In the genomic region with DNA sequence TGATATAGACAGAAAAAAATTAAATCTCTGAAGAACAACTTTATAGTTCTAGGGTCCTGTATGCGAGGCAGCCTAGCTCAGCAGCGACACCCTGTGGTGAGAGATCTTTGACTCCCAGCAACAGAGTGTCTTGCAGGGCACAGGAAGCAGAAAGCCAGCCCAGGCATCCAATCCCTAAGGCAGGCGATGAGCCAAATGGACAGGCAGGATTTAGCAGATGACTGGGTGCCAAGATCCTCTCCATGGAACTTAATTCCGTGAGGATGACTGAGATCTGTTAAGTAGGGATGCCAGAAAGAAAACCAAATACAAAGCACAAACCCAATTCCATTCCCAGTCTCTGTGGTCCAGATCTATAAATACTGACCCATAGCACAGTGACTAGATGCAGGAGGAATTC, we compare ENCODE assay signal across 8 cellular contexts. TPM values are rescaled to one million over a fixed set of nuclear protein-coding genes. Genes with fewer than 3 reads are reported as not detected.
DNase-seq lines count a peak whose midpoint lies in the region; ATAC-seq and TF ChIP-seq lines count a peak whose summit lies in the region.

No MANE protein-coding gene starts in this region.

- H3K36me3 ChIP-seq in colonic mucosa: no peaks in the 10 kb centered on the region
- H3K36me3 ChIP-seq in right lobe of liver: no peaks in the 10 kb centered on the region

- no peak overlapping the region for H2BK12ac ChIP-seq in H9 (ENCODE audit: insufficient read length, low read depth, low read length)

- no peaks in the 10 kb centered on the region for H3K27me3 ChIP-seq in H9 (ENCODE audit: insufficient read depth, low read length)
- no peaks in the 10 kb centered on the region for H3K27me3 ChIP-seq in colonic mucosa
- no peaks in the 10 kb centered on the region for H3K27me3 ChIP-seq in right lobe of liver

- H2BK120ac ChIP-seq in H9 (ENCODE audit: low read depth, low read length, poor library complexity, severe bottlenecking): no peak overlapping the region

- no peak overlapping the region for H3T11ph ChIP-seq in H9 (ENCODE audit: low read length)

- TF ChIP-seq CTCF in H9 (conservative IDR thresholded peaks at IDR 0.05) (peak; percentile 96), colonic mucosa (IDR thresholded peaks at IDR 0.05) (peak; percentile 85), right lobe of liver (IDR thresholded peaks at IDR 0.05) (peak; percentile 82 to 96 (median 96))

- H2BK15ac ChIP-seq in H9 (ENCODE audit: low read depth, low read length): no peak overlapping the region

- no peak overlapping the region for H2BK20ac ChIP-seq in H9 (ENCODE audit: low read depth, low read length, poor library complexity, severe bottlenecking)

- no peak overlapping the region for H2BK5ac ChIP-seq in H9 (ENCODE audit: insufficient read length, low read length)

- no peak overlapping the region for H3K14ac ChIP-seq in H9 (ENCODE audit: insufficient read depth, low read length)

- WGBS in H9 (ENCODE audit: extremely low coverage, insufficient read length, low lambda C conversion rate): no CpG with 5 or more reads among the region's 4 CpGs
- 10% methylated on average over 4 of the region's 4 CpGs for WGBS in right lobe of liver (ENCODE audit: insufficient coverage, low coverage, low lambda C conversion rate, missing lambda C conversion rate)

- no peak overlapping the region for H4K91ac ChIP-seq in H9 (ENCODE audit: insufficient read length, low read depth, low read length)

- ATAC-seq in right lobe of liver: peak; percentile 79 to 89 (median 85)
- ATAC-seq in HG02610 (IDR thresholded peaks at IDR 0.05; ENCODE audit: unreplicated experiment): no peak

- no peak overlapping the region for H4K8ac ChIP-seq in H9 (replicated peaks; ENCODE audit: insufficient read length, low read depth, low read length)

- CTCF ChIA-PET in activated CD4-positive, alpha-beta T cell treated with anti-CD3 and anti-CD28 coated beads, Interleukin-2, amount 10 ng/mL, durations not matched to agents 7 days and 5 days (lab: Charles Lee): interaction anchor here (0.8 kb wide), 1 partner anchor 17 kb away, joined by 4 read pairs; no protein-coding TSS in a partner anchor

- H3K4ac ChIP-seq in H9 (ENCODE audit: low read depth, low read length): no peak overlapping the region

- intact Hi-C loops in colonic mucosa (cut with DNase I) (loop anchor here (5.0 to 10.0 kb wide), 3 partner anchors 183 to 503 kb away; no protein-coding TSS in a partner anchor), right lobe of liver (cut with DNase I) (loop anchor here in 1 of 2 donors (10.0 kb wide), 1 partner anchor 263 kb away; no protein-coding TSS in a partner anchor)

- H4K5ac ChIP-seq in H9 (ENCODE audit: insufficient read length, low read depth, low read length): no peak overlapping the region

- no peaks in the 10 kb centered on the region for H3K27me3 Mint-ChIP-seq in H9 (ENCODE audit: low read depth)
- H3K27me3 Mint-ChIP-seq in activated CD4-positive, alpha-beta T cell treated with anti-CD3 and anti-CD28 coated beads, Interleukin-2, amount 10 ng/mL, durations not matched to agents 7 days and 5 days: no peaks in the 10 kb centered on the region

- no peak overlapping the region for H3K56ac ChIP-seq in H9 (ENCODE audit: insufficient read length, low read depth, low read length)

- H3K4me1 ChIP-seq in H9 (ENCODE audit: insufficient read depth, low read length) (no peaks in the 10 kb centered on the region), colonic mucosa (no peaks in the 10 kb centered on the region), right lobe of liver (peaks cover 0 to 33% (median 13%) of the 10 kb centered on the region in 4 donors)

- no peak overlapping the region for H3K27ac Mint-ChIP-seq in H9
- H3K27ac Mint-ChIP-seq in activated CD4-positive, alpha-beta T cell treated with anti-CD3 and anti-CD28 coated beads, Interleukin-2, amount 10 ng/mL, durations not matched to agents 7 days and 5 days: no peak overlapping the region

- H2AK5ac ChIP-seq in H9 (ENCODE audit: insufficient read length, low read length): no peak overlapping the region

- no peak overlapping the region for H2AFZ ChIP-seq in H9 (ENCODE audit: low read length)

- H3K18ac ChIP-seq in H9 (ENCODE audit: insufficient read length, low read depth, low read length): no peak overlapping the region

- H3K4me1 Mint-ChIP-seq in H9: peaks cover 0 to 4% of the 10 kb centered on the region in 2 experiments; a peak in 1 of 4 replicates
- peaks cover 3% of the 10 kb centered on the region for H3K4me1 Mint-ChIP-seq in activated CD4-positive, alpha-beta T cell treated with anti-CD3 and anti-CD28 coated beads, Interleukin-2, amount 10 ng/mL, durations not matched to agents 7 days and 5 days

- no peaks in the 10 kb centered on the region for H3K79me1 ChIP-seq in H9 (ENCODE audit: insufficient read depth, low read depth, low read length, poor library complexity, severe bottlenecking)

- no peaks in the 10 kb centered on the region for H3K23me2 ChIP-seq in H9 (ENCODE audit: insufficient read length, low read depth, low read length, poor library complexity, severe bottlenecking)

- no peak overlapping the region for H3K4me3 ChIP-seq in colonic mucosa
- no peak overlapping the region for H3K4me3 ChIP-seq in right lobe of liver

- no peaks in the 10 kb centered on the region for H3K79me2 ChIP-seq in H9 (ENCODE audit: insufficient read depth, low read length)

- H3K9me3 ChIP-seq in H9 (ENCODE audit: control insufficient read depth, low read depth, low read length): no peaks in the 10 kb centered on the region
- no peaks in the 10 kb centered on the region for H3K9me3 ChIP-seq in colonic mucosa
- H3K9me3 ChIP-seq in right lobe of liver: no peaks in the 10 kb centered on the region

- no peak overlapping the region for H3K23ac ChIP-seq in H9 (ENCODE audit: insufficient read length, low read depth, low read length)

- no peak overlapping the region for H3K4me3 Mint-ChIP-seq in H9
- no peak overlapping the region for H3K4me3 Mint-ChIP-seq in activated CD4-positive, alpha-beta T cell treated with anti-CD3 and anti-CD28 coated beads, Interleukin-2, amount 10 ng/mL, durations not matched to agents 7 days and 5 days

- H3K9me3 Mint-ChIP-seq in H9: no peaks in the 10 kb centered on the region
- H3K9me3 Mint-ChIP-seq in activated CD4-positive, alpha-beta T cell treated with anti-CD3 and anti-CD28 coated beads, Interleukin-2, amount 10 ng/mL, durations not matched to agents 7 days and 5 days: no peaks in the 10 kb centered on the region

- no peak for TF ChIP-seq POLR2A in right lobe of liver (IDR thresholded peaks at IDR 0.05)

- H3K27ac ChIP-seq in H9 (ENCODE audit: insufficient read length, low read depth, low read length) (no peak overlapping the region), colonic mucosa (no peak overlapping the region), right lobe of liver (peak overlapping the region in 1 of 3 donors; percentile 57)

- H3K9ac ChIP-seq in H9 (ENCODE audit: extremely low read depth, insufficient read length, low read length) (no peak overlapping the region), colonic mucosa (ENCODE audit: low read depth in 2 of 2, low read length in 2 of 2) (no peak overlapping the region)

- H4K20me1 ChIP-seq in H9 (ENCODE audit: control insufficient read depth, insufficient read depth, insufficient read length): no peaks in the 10 kb centered on the region

- H3K36me3 Mint-ChIP-seq in H9 (ENCODE audit: insufficient read depth in 1 of 3, low read depth in 3 of 3): no peaks in the 10 kb centered on the region; a peak in 2 of 7 replicates
- H3K36me3 Mint-ChIP-seq in activated CD4-positive, alpha-beta T cell treated with anti-CD3 and anti-CD28 coated beads, Interleukin-2, amount 10 ng/mL, durations not matched to agents 7 days and 5 days (ENCODE audit: low read depth): peaks cover 9% of the 10 kb centered on the region

- POLR2A ChIA-PET in activated CD4-positive, alpha-beta T cell treated with anti-CD3 and anti-CD28 coated beads, Interleukin-2, amount 10 ng/mL, durations not matched to agents 7 days and 5 days (lab: Charles Lee): no interaction called here

- no peak overlapping the region for H3K4me2 ChIP-seq in H9 (ENCODE audit: insufficient read depth, insufficient read length, low read length)

- DNase-seq in AML-193 (lab: John Stamatoyannopoulos, UW): peak; percentile 45 to 50
- peak; percentile 80 for DNase-seq in H9
- peak; percentile 23 to 84 for DNase-seq in NCI-H526 (lab: John Stamatoyannopoulos, UW)
- peak; percentile 74 for DNase-seq in activated CD4-positive, alpha-beta T cell treated with anti-CD3 and anti-CD28 coated beads, Interleukin-2, amount 10 ng/mL, durations not matched to agents 7 days and 5 days
- DNase-seq in colonic mucosa: peak; percentile 87
- DNase-seq in right lobe of liver: peak; percentile 85 to 90 (median 88)
- DNase-seq in stimulated activated CD4-positive, alpha-beta T cell treated with anti-CD3 and anti-CD28 coated beads, TNF-alpha, amount 100 ng/mL, for 24 hours (ENCODE audit: low read depth in 3 of 3): peak; percentile 48 to 74 (median 63)

RNA-seq across cellular contexts. Expression of gene HLCS, which starts 38.8 kb away (rescaled TPM):
- total RNA-seq in H9 (2021) (12.7 and 14.1 TPM in 2 replicates), colonic mucosa (10 to 100 TPM; 10.8 to 11.4 TPM), right lobe of liver (10 to 100 TPM; 12.6 to 19.1 (median 16.0) TPM)
- total RNA-seq in activated CD4-positive, alpha-beta T cell treated with anti-CD3 and anti-CD28 coated beads, Interleukin-2, amount 10 ng/mL, durations not matched to agents 7 days and 5 days: 10 to 100 TPM; 15.8 to 15.9 TPM
